1 cellular context compared by ENCODE assay signal in the genomic region with DNA sequence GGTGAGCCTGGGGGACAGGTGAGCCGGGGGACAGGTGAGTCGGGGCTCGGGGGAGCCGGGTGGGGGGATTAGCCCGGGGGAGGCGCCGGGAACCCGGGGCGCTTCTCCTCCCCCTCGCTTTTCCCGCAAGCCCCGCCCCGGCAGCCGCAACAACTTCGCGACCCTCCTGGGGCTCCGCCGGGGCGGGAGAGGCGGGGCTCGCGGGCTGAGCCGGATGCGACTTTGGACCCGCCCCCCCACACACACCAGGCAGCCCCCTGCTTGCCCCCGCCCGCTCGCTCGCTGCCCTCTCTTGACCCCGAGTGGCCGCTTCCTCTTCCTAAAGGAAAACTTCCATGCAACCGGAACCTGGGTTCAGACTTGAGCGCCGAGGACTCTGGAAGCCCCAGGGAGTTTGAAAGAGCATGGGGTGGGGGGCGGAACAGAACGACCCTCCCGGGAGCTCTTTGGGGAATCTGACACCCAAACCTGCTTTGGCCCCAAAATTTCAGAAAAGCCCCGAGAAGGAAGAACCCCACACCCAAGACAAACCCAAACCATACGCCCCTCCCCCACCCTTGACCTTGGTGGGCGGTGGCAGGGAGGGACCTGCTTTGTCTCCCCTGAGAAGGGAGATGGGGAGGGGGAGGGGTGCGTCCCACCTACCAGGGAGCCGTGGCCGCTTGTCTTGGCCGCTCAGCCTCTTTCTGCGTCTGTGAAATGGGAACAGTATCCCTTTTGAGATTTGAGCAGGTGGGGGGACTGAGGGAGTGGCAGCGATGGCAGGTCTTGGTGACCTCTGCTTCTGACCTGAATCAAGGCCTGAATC.
TF ChIP-seq lines count a peak whose summit lies in the region.

No MANE protein-coding gene starts in this region.

TF ChIP-seq in HepG2, 621 proteins besides CTCF, POLR2A, EP300 and RAD21 (continued from another document and continues in another):
- peak; percentile 82 for TF ChIP-seq SKIL (CRISPR knock-in tag; IDR thresholded peaks at IDR 0.05; ENCODE audit: borderline replicate concordance)
- TF ChIP-seq PITX1 (CRISPR knock-in tag; IDR thresholded peaks at IDR 0.05): no peak
- peak; percentile 75 for TF ChIP-seq GABPB1 (CRISPR knock-in tag; IDR thresholded peaks at IDR 0.05)
- 0 out of 2 replicates have a peak, but pooled peaks have one; percentile 43 for TF ChIP-seq ZNF672 (CRISPR knock-in tag; IDR thresholded peaks at IDR 0.05)
- no peak for TF ChIP-seq CREBL2 (CRISPR knock-in tag; IDR thresholded peaks at IDR 0.05; ENCODE audit: borderline replicate concordance)
- TF ChIP-seq, protein P1, sequence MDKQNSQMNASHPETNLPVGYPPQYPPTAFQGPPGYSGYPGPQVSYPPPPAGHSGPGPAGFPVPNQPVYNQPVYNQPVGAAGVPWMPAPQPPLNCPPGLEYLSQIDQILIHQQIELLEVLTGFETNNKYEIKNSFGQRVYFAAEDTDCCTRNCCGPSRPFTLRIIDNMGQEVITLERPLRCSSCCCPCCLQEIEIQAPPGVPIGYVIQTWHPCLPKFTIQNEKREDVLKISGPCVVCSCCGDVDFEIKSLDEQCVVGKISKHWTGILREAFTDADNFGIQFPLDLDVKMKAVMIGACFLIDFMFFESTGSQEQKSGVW (CRISPR knock-in tag; IDR thresholded peaks at IDR 0.05; ENCODE audit: borderline replicate concordance): no peak
- no peak for TF ChIP-seq CEBPB (IDR thresholded peaks at IDR 0.05; ENCODE audit: borderline replicate concordance, low read depth, low read length)
- TF ChIP-seq ATF3 (CRISPR knock-in tag; IDR thresholded peaks at IDR 0.05): no peak; the same call in 1 of the 2 replicates
- peak; percentile 68 for TF ChIP-seq ASH2L (IDR thresholded peaks at IDR 0.05; ENCODE audit: insufficient read length, low read depth, low read length)
- no peak for TF ChIP-seq RAD51 (IDR thresholded peaks at IDR 0.05; ENCODE audit: borderline replicate concordance)
- TF ChIP-seq FOXC1 (CRISPR knock-in tag; IDR thresholded peaks at IDR 0.05; ENCODE audit: borderline replicate concordance): no peak
- TF ChIP-seq ETV5 (CRISPR knock-in tag; IDR thresholded peaks at IDR 0.05; ENCODE audit: borderline replicate concordance): peak; percentile 96
- no peak for TF ChIP-seq AKAP8 (CRISPR knock-in tag; IDR thresholded peaks at IDR 0.05)
- TF ChIP-seq ZNF446 (CRISPR knock-in tag; IDR thresholded peaks at IDR 0.05): 0 out of 2 replicates have a peak, but pooled peaks have one; percentile 9
- TF ChIP-seq SOX6 (IDR thresholded peaks at IDR 0.05): no peak
- TF ChIP-seq SOX6 (CRISPR knock-in tag; IDR thresholded peaks at IDR 0.05): peak; percentile 54; the same call in 1 of the 2 replicates
- TF ChIP-seq ZNF350 (CRISPR knock-in tag; IDR thresholded peaks at IDR 0.05; ENCODE audit: borderline replicate concordance, low read depth): peak; percentile 20; the same call in 1 of the 2 replicates
- no peak for TF ChIP-seq CCAR2 (optimal IDR thresholded peaks at IDR 0.05; ENCODE audit: low read depth, low read length)
- TF ChIP-seq HOXA5 (CRISPR knock-in tag; IDR thresholded peaks at IDR 0.05): no peak
- TF ChIP-seq TFAP4 (IDR thresholded peaks at IDR 0.05; ENCODE audit: borderline replicate concordance, low read depth): peak; percentile 45; the same call in 1 of the 2 replicates
- TF ChIP-seq, protein P2, sequence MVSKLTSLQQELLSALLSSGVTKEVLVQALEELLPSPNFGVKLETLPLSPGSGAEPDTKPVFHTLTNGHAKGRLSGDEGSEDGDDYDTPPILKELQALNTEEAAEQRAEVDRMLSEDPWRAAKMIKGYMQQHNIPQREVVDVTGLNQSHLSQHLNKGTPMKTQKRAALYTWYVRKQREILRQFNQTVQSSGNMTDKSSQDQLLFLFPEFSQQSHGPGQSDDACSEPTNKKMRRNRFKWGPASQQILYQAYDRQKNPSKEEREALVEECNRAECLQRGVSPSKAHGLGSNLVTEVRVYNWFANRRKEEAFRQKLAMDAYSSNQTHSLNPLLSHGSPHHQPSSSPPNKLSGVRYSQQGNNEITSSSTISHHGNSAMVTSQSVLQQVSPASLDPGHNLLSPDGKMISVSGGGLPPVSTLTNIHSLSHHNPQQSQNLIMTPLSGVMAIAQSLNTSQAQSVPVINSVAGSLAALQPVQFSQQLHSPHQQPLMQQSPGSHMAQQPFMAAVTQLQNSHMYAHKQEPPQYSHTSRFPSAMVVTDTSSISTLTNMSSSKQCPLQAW (CRISPR knock-in tag; IDR thresholded peaks at IDR 0.05): 0 out of 2 replicates have a peak, but pooled peaks have one; percentile 20
- 0 out of 2 replicates have a peak, but pooled peaks have one; percentile 46 for TF ChIP-seq ARNTL (CRISPR knock-in tag; IDR thresholded peaks at IDR 0.05)
- 0 out of 2 replicates have a peak, but pooled peaks have one; percentile 41 for TF ChIP-seq REL (CRISPR knock-in tag; conservative IDR thresholded peaks at IDR 0.05)
- TF ChIP-seq, protein P3, sequence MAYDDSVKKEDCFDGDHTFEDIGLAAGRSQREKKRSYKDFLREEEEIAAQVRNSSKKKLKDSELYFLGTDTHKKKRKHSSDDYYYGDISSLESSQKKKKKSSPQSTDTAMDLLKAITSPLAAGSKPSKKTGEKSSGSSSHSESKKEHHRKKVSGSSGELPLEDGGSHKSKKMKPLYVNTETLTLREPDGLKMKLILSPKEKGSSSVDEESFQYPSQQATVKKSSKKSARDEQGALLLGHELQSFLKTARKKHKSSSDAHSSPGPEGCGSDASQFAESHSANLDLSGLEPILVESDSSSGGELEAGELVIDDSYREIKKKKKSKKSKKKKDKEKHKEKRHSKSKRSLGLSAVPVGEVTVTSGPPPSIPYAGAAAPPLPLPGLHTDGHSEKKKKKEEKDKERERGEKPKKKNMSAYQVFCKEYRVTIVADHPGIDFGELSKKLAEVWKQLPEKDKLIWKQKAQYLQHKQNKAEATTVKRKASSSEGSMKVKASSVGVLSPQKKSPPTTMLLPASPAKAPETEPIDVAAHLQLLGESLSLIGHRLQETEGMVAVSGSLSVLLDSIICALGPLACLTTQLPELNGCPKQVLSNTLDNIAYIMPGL (CRISPR knock-in tag; IDR thresholded peaks at IDR 0.05; ENCODE audit: borderline replicate concordance in 1 of 2, low read depth in 1 of 2): peak in 1 of 2 experiments; percentile 29; a peak in 2 of 4 replicates
- peak; percentile 19; the same call in 1 of the 2 replicates for TF ChIP-seq GATAD2A (CRISPR knock-in tag; IDR thresholded peaks at IDR 0.05)
- no peak for TF ChIP-seq JARID2 (CRISPR knock-in tag; IDR thresholded peaks at IDR 0.05; ENCODE audit: insufficient replicate concordance)
- TF ChIP-seq ZNF430 (CRISPR knock-in tag; IDR thresholded peaks at IDR 0.05): 0 out of 2 replicates have a peak, but pooled peaks have one; percentile 50
- TF ChIP-seq NRL (CRISPR knock-in tag; IDR thresholded peaks at IDR 0.05; ENCODE audit: borderline replicate concordance): 0 out of 2 replicates have a peak, but pooled peaks have one; percentile 12
- TF ChIP-seq FOXK1 (CRISPR knock-in tag; IDR thresholded peaks at IDR 0.05; ENCODE audit: borderline replicate concordance, low read depth): peak; percentile 46; the same call in 1 of the 2 replicates
- peak; percentile 93 for TF ChIP-seq MAZ (IDR thresholded peaks at IDR 0.05; ENCODE audit: borderline replicate concordance, low read depth, low read length)
- TF ChIP-seq MAZ (CRISPR knock-in tag; IDR thresholded peaks at IDR 0.05; ENCODE audit: low read depth): no peak
- no peak for TF ChIP-seq ZC3H4 (CRISPR knock-in tag; IDR thresholded peaks at IDR 0.05; ENCODE audit: borderline replicate concordance)
- TF ChIP-seq, protein P4, sequence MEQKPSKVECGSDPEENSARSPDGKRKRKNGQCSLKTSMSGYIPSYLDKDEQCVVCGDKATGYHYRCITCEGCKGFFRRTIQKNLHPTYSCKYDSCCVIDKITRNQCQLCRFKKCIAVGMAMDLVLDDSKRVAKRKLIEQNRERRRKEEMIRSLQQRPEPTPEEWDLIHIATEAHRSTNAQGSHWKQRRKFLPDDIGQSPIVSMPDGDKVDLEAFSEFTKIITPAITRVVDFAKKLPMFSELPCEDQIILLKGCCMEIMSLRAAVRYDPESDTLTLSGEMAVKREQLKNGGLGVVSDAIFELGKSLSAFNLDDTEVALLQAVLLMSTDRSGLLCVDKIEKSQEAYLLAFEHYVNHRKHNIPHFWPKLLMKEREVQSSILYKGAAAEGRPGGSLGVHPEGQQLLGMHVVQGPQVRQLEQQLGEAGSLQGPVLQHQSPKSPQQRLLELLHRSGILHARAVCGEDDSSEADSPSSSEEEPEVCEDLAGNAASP (CRISPR knock-in tag; IDR thresholded peaks at IDR 0.05; ENCODE audit: borderline replicate concordance): peak; percentile 95; the same call in 1 of the 2 replicates
- no peak for TF ChIP-seq ZNF580 (CRISPR knock-in tag; IDR thresholded peaks at IDR 0.05; ENCODE audit: borderline replicate concordance, low read depth)
- TF ChIP-seq ZNF280D (CRISPR knock-in tag; IDR thresholded peaks at IDR 0.05): no peak
- peak; percentile 10 for TF ChIP-seq YY1 (IDR thresholded peaks at IDR 0.05; ENCODE audit: insufficient read depth, insufficient replicate concordance, low read depth, low read length)
- TF ChIP-seq CREB1 (IDR thresholded peaks at IDR 0.05): no peak
- TF ChIP-seq CREB1 (CRISPR knock-in tag; IDR thresholded peaks at IDR 0.05): no peak
- TF ChIP-seq KLF9 (CRISPR knock-in tag; IDR thresholded peaks at IDR 0.05; ENCODE audit: low read depth): no peak
- TF ChIP-seq HIVEP1 (CRISPR knock-in tag; IDR thresholded peaks at IDR 0.05): peak; percentile 48; the same call in 1 of the 2 replicates
- peak; percentile 86 for TF ChIP-seq NR2F6 (IDR thresholded peaks at IDR 0.05)
- TF ChIP-seq NR2F6 (CRISPR knock-in tag; IDR thresholded peaks at IDR 0.05): peak; percentile 92
- TF ChIP-seq SMAD9 (CRISPR knock-in tag; IDR thresholded peaks at IDR 0.05): no peak
- no peak for TF ChIP-seq AGO2 (optimal IDR thresholded peaks at IDR 0.05; ENCODE audit: low read depth, low read length)
- TF ChIP-seq ZNF256 (CRISPR knock-in tag; conservative IDR thresholded peaks at IDR 0.05): no peak
- TF ChIP-seq ZMYM2 (CRISPR knock-in tag; IDR thresholded peaks at IDR 0.05): no peak
- TF ChIP-seq ZNF576 (CRISPR knock-in tag; IDR thresholded peaks at IDR 0.05): no peak
